ENCODE assay signal across 16 cellular contexts in the genomic region with DNA sequence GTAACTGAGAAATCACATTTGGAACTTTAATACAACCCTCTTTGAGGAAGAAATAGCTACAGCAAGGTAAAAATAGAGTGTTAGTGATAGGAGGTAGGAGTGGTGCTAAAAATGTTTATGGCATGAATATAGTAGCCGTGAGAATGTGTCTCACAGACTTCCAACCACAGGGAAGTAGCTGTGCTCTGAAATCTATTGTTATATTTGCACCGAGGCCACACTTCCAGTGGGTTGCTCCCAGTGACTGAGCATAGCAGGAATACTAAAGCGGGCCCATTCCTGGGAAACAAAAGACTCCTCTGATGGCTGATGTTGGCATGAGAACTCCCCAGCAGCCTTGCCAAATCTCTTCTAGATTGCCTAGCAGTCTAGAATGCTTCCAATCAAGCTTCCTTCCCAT.
"Had no signal": no experiment of that assay in that cellular context is flagged by ENCODE, and none has a peak within 500 bp of the region (broad histone marks: within the 10 kb centered on the region; RNA-seq: fewer than 3 reads in every experiment).

No MANE protein-coding gene starts in this region.

- H3K9me3 ChIP-seq: ascending aorta, mucosa of descending colon, neutrophil, pancreas, thoracic aorta, upper lobe of right lung had no signal

- H3K27ac ChIP-seq: neutrophil, pancreas, upper lobe of right lung had no signal

- H3K4me3 ChIP-seq: ascending aorta, mucosa of descending colon, pancreas, thoracic aorta, upper lobe of right lung had no signal

- H3K36me3 ChIP-seq: ascending aorta, neutrophil, pancreas, thoracic aorta, upper lobe of right lung had no signal

- DNase-seq: activated CD4-positive, alpha-beta T cell treated with anti-CD3 and anti-CD28 coated beads, Interleukin-2, amount 10 ng/mL, durations not matched to agents 7 days and 5 days; activated CD8-positive, alpha-beta memory T cell treated with anti-CD3 and anti-CD28 coated beads, Interleukin-2, amount 50 U/mL, for 4 hours; activated gamma-delta T cell; activated T-cell treated with anti-CD3 and anti-CD28 coated beads, Interleukin-2, amount 50 U/mL, for 4 hours; effector CD4-positive, alpha-beta T cell; kidney; mammary epithelial cell; mucosa of descending colon; naive thymus-derived CD8-positive, alpha-beta T cell; pancreas; stimulated activated CD4-positive, alpha-beta T cell treated with anti-CD3 and anti-CD28 coated beads, Interleukin-4, amount 100 ng/mL, for 1 hour; stimulated activated naive CD8-positive, alpha-beta T cell treated with anti-CD3 and anti-CD28 coated beads, Interleukin-15, amount 100 ng/mL, for 72 hours; upper lobe of right lung had no signal

- H3K4me1 ChIP-seq: pancreas had no signal

- H3K27me3 ChIP-seq: ascending aorta, neutrophil, pancreas, upper lobe of right lung had no signal
